15 cellular contexts compared by ENCODE assay signal in the genomic region with DNA sequence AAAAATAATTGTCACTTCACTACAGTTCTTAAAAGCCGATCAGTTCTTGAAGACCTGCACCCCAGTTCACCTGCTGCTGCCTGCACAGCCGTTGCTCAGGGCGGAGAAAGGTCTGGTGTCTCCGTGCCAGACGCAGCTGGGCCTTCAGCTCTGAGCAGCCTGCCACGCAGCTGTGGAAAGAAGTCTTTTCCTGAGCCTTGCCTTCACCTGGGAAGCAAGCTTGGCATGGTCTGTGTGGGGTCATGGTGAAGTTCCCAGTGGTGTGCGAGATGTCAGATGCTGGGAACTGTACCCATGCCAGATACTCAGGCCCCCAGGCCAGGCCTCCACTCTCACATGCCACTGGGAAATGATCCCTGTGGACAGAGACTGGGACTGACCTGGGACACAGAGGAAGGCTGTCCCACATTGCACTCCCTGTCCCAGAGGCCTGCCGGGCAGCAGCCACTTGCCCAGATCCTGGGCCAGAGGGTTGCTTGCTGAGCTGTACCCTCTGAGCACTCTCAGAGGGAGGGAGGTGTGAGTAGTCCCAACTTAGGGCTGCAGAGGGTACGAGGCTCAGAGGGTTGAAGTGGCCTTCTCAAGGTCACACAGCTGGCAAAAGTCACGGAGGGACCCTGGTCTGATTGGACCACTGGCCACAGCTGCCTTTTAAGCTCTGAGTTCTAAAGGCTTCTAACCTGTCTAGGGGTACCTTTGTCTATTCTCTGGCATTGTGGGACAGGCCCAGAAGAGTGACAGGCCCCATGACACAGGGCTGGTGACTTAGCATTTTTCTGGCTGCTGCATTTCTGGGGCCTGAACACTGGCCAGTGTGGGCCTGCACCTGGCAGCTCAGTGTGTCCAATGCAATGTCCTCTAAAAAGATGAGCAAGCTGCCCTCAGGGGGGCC. TPM values are rescaled to one million over a fixed set of nuclear protein-coding genes. Genes with fewer than 3 reads are reported as not detected.
DNase-seq lines count a peak whose midpoint lies in the region; ATAC-seq, FAIRE-seq and TF ChIP-seq lines count a peak whose summit lies in the region.
"Had no signal": no experiment of that assay in that cellular context is flagged by ENCODE, and none has a peak within 500 bp of the region (broad histone marks: within the 10 kb centered on the region; RNA-seq: fewer than 3 reads in every experiment).

No MANE protein-coding gene starts in this region.

- peaks cover 62% of the 10 kb centered on the region for H3K4me1 Mint-ChIP-seq in activated T-cell treated with anti-CD3 and anti-CD28 coated beads, Interleukin-2, amount 50 U/mL, for 72 hours (ENCODE audit: low read depth)
- peaks cover 19% of the 10 kb centered on the region for H3K4me1 Mint-ChIP-seq in activated T-helper 17 cell treated with anti-CD3 and anti-CD28 coated beads, Interleukin-2, amount 50 U/mL, for 72 hours
- H3K4me1 Mint-ChIP-seq in stimulated activated memory B cell treated with anti-CD40 and anti-IgM and Interleukin-4, amounts not matched to agents 10 μg/mL and 1 μg/mL and 100 μg/mL, for 72 hours, result peaks cover 28% of the 10 kb centered on the region
- peaks cover 4% of the 10 kb centered on the region for H3K4me1 Mint-ChIP-seq in osteocyte (ENCODE audit: unreplicated experiment)

- H3K27me3 Mint-ChIP-seq in activated T-cell treated with anti-CD3 and anti-CD28 coated beads, Interleukin-2, amount 50 U/mL, for 72 hours (ENCODE audit: low read depth), result no peaks in the 10 kb centered on the region
- H3K27me3 Mint-ChIP-seq in activated T-helper 17 cell treated with anti-CD3 and anti-CD28 coated beads, Interleukin-2, amount 50 U/mL, for 72 hours, result no peaks in the 10 kb centered on the region
- H3K27me3 Mint-ChIP-seq in stimulated activated memory B cell treated with anti-CD40 and anti-IgM and Interleukin-4, amounts not matched to agents 10 μg/mL and 1 μg/mL and 100 μg/mL, for 72 hours, result no peaks in the 10 kb centered on the region
- no peaks in the 10 kb centered on the region for H3K27me3 Mint-ChIP-seq in osteocyte (ENCODE audit: unreplicated experiment)

- FAIRE-seq in kidney (lab: Jason Lieb, UNC), result no peak
- FAIRE-seq: bronchial epithelial cell, endothelial cell of umbilical vein had no signal

- no peaks in the 10 kb centered on the region for H3K9me3 Mint-ChIP-seq in activated T-cell treated with anti-CD3 and anti-CD28 coated beads, Interleukin-2, amount 50 U/mL, for 72 hours
- no peaks in the 10 kb centered on the region for H3K9me3 Mint-ChIP-seq in activated T-helper 17 cell treated with anti-CD3 and anti-CD28 coated beads, Interleukin-2, amount 50 U/mL, for 72 hours
- no peaks in the 10 kb centered on the region for H3K9me3 Mint-ChIP-seq in stimulated activated memory B cell treated with anti-CD40 and anti-IgM and Interleukin-4, amounts not matched to agents 10 μg/mL and 1 μg/mL and 100 μg/mL, for 72 hours
- H3K9me3 Mint-ChIP-seq in osteocyte (ENCODE audit: unreplicated experiment), result no peaks in the 10 kb centered on the region
- H3K9me3 Mint-ChIP-seq: activated T-helper 1 cell treated with anti-CD3 and anti-CD28 coated beads, Interleukin-12 subunit alpha, Interleukin-12 subunit beta, Interleukin-2, Interleukin-4 antibody, amounts not matched to agents 30 ng/mL and 10 ng/mL and 1 ng/mL, durations not matched to agents 14 hours and 24 hours and 36 hours had no signal

- no peaks in the 10 kb centered on the region for H3K9me3 ChIP-seq in kidney (ENCODE audit: control insufficient read depth in 1 of 2, low read length in 2 of 2)
- H3K9me3 ChIP-seq: tibial nerve had no signal

- intact Hi-C loops in kidney (cut with DNase I), result no loop called here

- no peak for DNase-seq in activated T-cell treated with anti-CD3 and anti-CD28 coated beads, Interleukin-2, amount 50 U/mL, for 72 hours
- no peak for DNase-seq in activated T-cell treated with anti-CD3 and anti-CD28 coated beads, Interleukin-2, amount 50 U/mL, for 48 hours
- DNase-seq in kidney (no peak), osteocyte (ENCODE audit: extremely low spot score, unreplicated experiment) (no peak), NCI-H1417 treated with DMSO at 0.1 percent for 48 hours (lab: John Stamatoyannopoulos, UW) (no peak)
- DNase-seq: DMS 273 treated with DMSO at 0.1 percent for 48 hours, HFFc6 had no signal

- no peak overlapping the region for H3K4me3 ChIP-seq in kidney (ENCODE audit: low read length in 2 of 2)
- H3K4me3 ChIP-seq: tibial nerve had no signal

- no peak overlapping the region for H3K4me3 Mint-ChIP-seq in activated T-cell treated with anti-CD3 and anti-CD28 coated beads, Interleukin-2, amount 50 U/mL, for 72 hours
- no peak overlapping the region for H3K4me3 Mint-ChIP-seq in activated T-helper 17 cell treated with anti-CD3 and anti-CD28 coated beads, Interleukin-2, amount 50 U/mL, for 72 hours
- H3K4me3 Mint-ChIP-seq in stimulated activated memory B cell treated with anti-CD40 and anti-IgM and Interleukin-4, amounts not matched to agents 10 μg/mL and 1 μg/mL and 100 μg/mL, for 72 hours, result no peak overlapping the region
- H3K4me3 Mint-ChIP-seq in osteocyte (ENCODE audit: unreplicated experiment), result no peak overlapping the region
- H3K4me3 Mint-ChIP-seq: activated T-helper 1 cell treated with anti-CD3 and anti-CD28 coated beads, Interleukin-12 subunit alpha, Interleukin-12 subunit beta, Interleukin-2, Interleukin-4 antibody, amounts not matched to agents 30 ng/mL and 10 ng/mL and 1 ng/mL, durations not matched to agents 14 hours and 24 hours and 36 hours; HFFc6; WTC11 had no signal

- TF ChIP-seq CTCF in kidney (IDR thresholded peaks at IDR 0.05; ENCODE audit: borderline replicate concordance, extremely low read depth, insufficient read depth), result no peak
- no peak for TF ChIP-seq CTCF in osteocyte (IDR thresholded peaks at IDR 0.05)

- H3K36me3 Mint-ChIP-seq in activated T-cell treated with anti-CD3 and anti-CD28 coated beads, Interleukin-2, amount 50 U/mL, for 72 hours (ENCODE audit: insufficient read depth in 2 of 2), result peaks cover 9 to 17% of the 10 kb centered on the region in 2 donors
- H3K36me3 Mint-ChIP-seq in activated T-helper 17 cell treated with anti-CD3 and anti-CD28 coated beads, Interleukin-2, amount 50 U/mL, for 72 hours (ENCODE audit: low read depth), result peaks cover 47% of the 10 kb centered on the region
- peaks cover 36% of the 10 kb centered on the region for H3K36me3 Mint-ChIP-seq in stimulated activated memory B cell treated with anti-CD40 and anti-IgM and Interleukin-4, amounts not matched to agents 10 μg/mL and 1 μg/mL and 100 μg/mL, for 72 hours
- H3K36me3 Mint-ChIP-seq in osteocyte (ENCODE audit: unreplicated experiment), result peaks cover 18% of the 10 kb centered on the region

- peaks cover 0 to 7% of the 10 kb centered on the region in 2 donors for H3K36me3 ChIP-seq in kidney (ENCODE audit: control insufficient read depth in 1 of 2, insufficient read depth in 2 of 2, low read length in 2 of 2)

- peak overlapping the region; percentile 51 to 77 for H3K27ac ChIP-seq in kidney (ENCODE audit: low read depth in 2 of 2, low read length in 2 of 2)

- no peak overlapping the region for H3K27ac Mint-ChIP-seq in activated T-cell treated with anti-CD3 and anti-CD28 coated beads, Interleukin-2, amount 50 U/mL, for 72 hours
- H3K27ac Mint-ChIP-seq in activated T-helper 17 cell treated with anti-CD3 and anti-CD28 coated beads, Interleukin-2, amount 50 U/mL, for 72 hours, result peak overlapping the region; percentile 49
- peak overlapping the region; percentile 48 for H3K27ac Mint-ChIP-seq in stimulated activated memory B cell treated with anti-CD40 and anti-IgM and Interleukin-4, amounts not matched to agents 10 μg/mL and 1 μg/mL and 100 μg/mL, for 72 hours
- H3K27ac Mint-ChIP-seq in osteocyte (ENCODE audit: unreplicated experiment), result no peak overlapping the region
- H3K27ac Mint-ChIP-seq: HFFc6, WTC11 had no signal

- H3K9ac ChIP-seq in kidney (ENCODE audit: low read length in 2 of 2), result no peak overlapping the region

- ATAC-seq in activated T-cell treated with anti-CD3 and anti-CD28 coated beads, Interleukin-2, amount 50 U/mL, for 72 hours (replicated peaks in 1 of 2), result peak; percentile 24 to 28
- peak; percentile 13 for ATAC-seq in activated T-helper 17 cell treated with anti-CD3 and anti-CD28 coated beads, Interleukin-2, amount 50 U/mL, for 72 hours (replicated peaks)
- ATAC-seq in stimulated activated memory B cell treated with anti-CD40 and anti-IgM and Interleukin-4, amounts not matched to agents 10 μg/mL and 1 μg/mL and 100 μg/mL, for 72 hours, result peak; percentile 8
- no peak for ATAC-seq in GM18868 (IDR thresholded peaks at IDR 0.05; ENCODE audit: unreplicated experiment)
- ATAC-seq: WTC11 had no signal

- peaks cover 20 to 30% of the 10 kb centered on the region in 2 donors for H3K4me1 ChIP-seq in kidney (ENCODE audit: control insufficient read depth in 1 of 2, insufficient read depth in 1 of 2, low read depth in 1 of 2, low read length in 2 of 2)

RNA-seq across cellular contexts. Expression of a gene that starts 55.4 kb away (rescaled TPM):
- total RNA-seq in activated T-cell treated with anti-CD3 and anti-CD28 coated beads, Interleukin-2, amount 50 U/mL, for 72 hours, result 100 to 1,000 TPM; 260 to 273 TPM
- 100 to 1,000 TPM; 101 to 119 TPM for total RNA-seq in activated T-helper 17 cell treated with anti-CD3 and anti-CD28 coated beads, Interleukin-2, amount 50 U/mL, for 72 hours
- 123 TPM for total RNA-seq in kidney
- polyA plus RNA-seq in kidney (ENCODE audit: insufficient read depth, low read depth, low replicate concordance), result 55.5 TPM
- 54.5 and 57.7 TPM in 2 replicates for total RNA-seq in osteocyte

Comparison
In these comparisons a context has a peak if more than half of its experiments do, and no peak if none do; other contexts are left out.
1. H3K27ac Mint-ChIP-seq: peak in activated T-helper 17 cell treated with anti-CD3 and anti-CD28 coated beads, Interleukin-2, amount 50 U/mL, for 72 hours (single experiment) and stimulated activated memory B cell treated with anti-CD40 and anti-IgM and Interleukin-4, amounts not matched to agents 10 μg/mL and 1 μg/mL and 100 μg/mL, for 72 hours (single experiment); none in activated T-cell treated with anti-CD3 and anti-CD28 coated beads, Interleukin-2, amount 50 U/mL, for 72 hours (single experiment) and osteocyte (single experiment).